Comparison of ENCODE assay signal across 8 cellular contexts in the genomic region with DNA sequence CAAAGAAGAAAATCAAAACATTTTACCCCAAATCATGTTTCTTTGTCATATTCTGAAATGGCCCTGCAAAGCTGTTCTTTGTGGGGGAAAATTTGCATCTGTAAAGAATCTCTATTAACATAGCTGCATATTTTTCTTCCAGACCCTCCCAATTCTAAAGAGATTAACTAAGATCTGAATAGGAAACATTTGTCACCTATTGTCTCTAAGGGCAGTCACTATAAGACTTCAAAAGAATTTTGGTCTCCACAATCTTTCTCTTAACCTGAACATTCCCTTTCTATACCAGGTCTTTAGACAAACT. TPM values are rescaled to one million over a fixed set of nuclear protein-coding genes. Genes with fewer than 3 reads are reported as not detected.
A peak's percentile ranks its signal among the peaks of the same experiment; 100 is the strongest.
DNase-seq lines count a peak whose midpoint lies in the region; TF ChIP-seq lines count a peak whose summit lies in the region.
"Not testable (repeated sequence)": the region's sequence is repeated elsewhere in the genome, so short reads cannot be mapped to it uniquely, and the experiment has no call there.
"Had no signal": no experiment of that assay in that cellular context is flagged by ENCODE, and none has a peak within 500 bp of the region (broad histone marks: within the 10 kb centered on the region; RNA-seq: fewer than 3 reads in every experiment).

No MANE protein-coding gene starts in this region.

- H2AFZ ChIP-seq in GM23248 = 0 out of 2 replicates have a peak overlapping the region, but pooled peaks have one; percentile 6

- not testable (repeated sequence) for H3K4me3 ChIP-seq in GM23248; left ventricle myocardium inferior; mesendoderm (ENCODE audit: low read length); suprapubic skin
- H3K4me3 ChIP-seq in HUES64 (ENCODE audit: low read length) (peak overlapping the region; percentile 22; the same call in 1 of the 2 replicates), adipocyte (ENCODE audit: low read length) (peak overlapping the region; percentile 10)

- not testable (repeated sequence) for H3K27me3 ChIP-seq in GM23248 (replicated peaks; ENCODE audit: insufficient read depth); HUES64 (ENCODE audit: insufficient read depth, low read length); adipocyte (replicated peaks; ENCODE audit: control insufficient read depth, insufficient read depth, low read length); mesendoderm (ENCODE audit: insufficient read depth, low read length, poor library complexity); suprapubic skin
- peaks cover 26% of the 10 kb centered on the region for H3K27me3 ChIP-seq in left ventricle myocardium inferior (ENCODE audit: low read depth)

- H3K27ac ChIP-seq in GM23248 (peak overlapping the region; percentile 49), HUES64 (ENCODE audit: low read depth, low read length) (peak overlapping the region; percentile 74), epithelial cell of prostate (peak overlapping the region; percentile 76), left ventricle myocardium inferior (replicated peaks) (peak overlapping the region; percentile 63), suprapubic skin (peak overlapping the region; percentile 64)
- H3K27ac ChIP-seq in mesendoderm (ENCODE audit: low read depth, low read length) = not testable (repeated sequence)

- not testable (repeated sequence) for H2BK120ac ChIP-seq in mesendoderm (ENCODE audit: low read depth, low read length)

- H3K18ac ChIP-seq in mesendoderm (ENCODE audit: low read length) = not testable (repeated sequence)

- TF ChIP-seq EP300 in suprapubic skin (IDR thresholded peaks at IDR 0.05) = not testable (repeated sequence)

- H3K9me2 ChIP-seq in GM23248 (ENCODE audit: insufficient read depth) = not testable (repeated sequence)

- not testable (repeated sequence) for H3K9ac ChIP-seq in GM23248; HUES64 (ENCODE audit: low read depth, low read length); mesendoderm (ENCODE audit: low read length)
- H3K9ac ChIP-seq in adipocyte (ENCODE audit: low read length) = peak overlapping the region; percentile 47

- peak overlapping the region; percentile 55 for H3K4me2 ChIP-seq in GM23248 (ENCODE audit: unreplicated experiment)
- H3K4me2 ChIP-seq in mesendoderm (ENCODE audit: low read length) = not testable (repeated sequence)

- not testable (repeated sequence) for H3K9me3 ChIP-seq in GM23248 (ENCODE audit: low read depth); HUES64 (ENCODE audit: insufficient read depth, low read depth, low read length); adipocyte (ENCODE audit: control insufficient read depth, low read length); left ventricle myocardium inferior (replicated peaks); suprapubic skin

- H3K4ac ChIP-seq in mesendoderm (ENCODE audit: low read depth, low read length) = not testable (repeated sequence)

- H3K36me3 ChIP-seq in GM23248 (ENCODE audit: low read depth); HUES64 (ENCODE audit: insufficient read depth, low read length); adipocyte (ENCODE audit: control insufficient read depth, insufficient read depth, low read length, severe bottlenecking); left ventricle myocardium inferior; mesendoderm (ENCODE audit: control insufficient read depth, insufficient read depth, low read length); suprapubic skin: not testable (repeated sequence)

- not testable (repeated sequence) for H2BK5ac ChIP-seq in mesendoderm (ENCODE audit: low read length)

- not testable (repeated sequence) for H2BK15ac ChIP-seq in mesendoderm (replicated peaks; ENCODE audit: low read depth)

- not testable (repeated sequence) for H3K56ac ChIP-seq in mesendoderm (ENCODE audit: low read length)

- H3K4me1 ChIP-seq in GM23248 (ENCODE audit: insufficient read depth) (peaks cover 48% of the 10 kb centered on the region), HUES64 (ENCODE audit: insufficient read depth, low read length) (peaks cover 26% of the 10 kb centered on the region), adipocyte (ENCODE audit: control insufficient read depth, insufficient read depth, low read length) (peaks cover 36% of the 10 kb centered on the region), suprapubic skin (peaks cover 17% of the 10 kb centered on the region)
- H3K4me1 ChIP-seq in left ventricle myocardium inferior; mesendoderm (ENCODE audit: control insufficient read depth, low read depth, low read length): not testable (repeated sequence)

- not testable (repeated sequence) for TF ChIP-seq POLR2A in suprapubic skin (IDR thresholded peaks at IDR 0.05)

- intact Hi-C loops in left ventricle myocardium inferior (cut with micrococcal nuclease) = not testable (repeated sequence)

- not testable (repeated sequence) for H4K8ac ChIP-seq in mesendoderm (ENCODE audit: low read depth, low read length)

- TF ChIP-seq CTCF in left ventricle myocardium inferior (IDR thresholded peaks at IDR 0.05; ENCODE audit: borderline replicate concordance); suprapubic skin (IDR thresholded peaks at IDR 0.05): not testable (repeated sequence)

- not testable (repeated sequence) for H3K23ac ChIP-seq in mesendoderm (ENCODE audit: low read length)

- not testable (repeated sequence) for H4K5ac ChIP-seq in mesendoderm (ENCODE audit: low read length)

- not testable (repeated sequence) for DNase-seq in GM23248; adipocyte (ENCODE audit: low read depth); epithelial cell of prostate (ENCODE audit: low read depth, low spot score); left ventricle myocardium inferior; suprapubic skin (ENCODE audit: low spot score in 2 of 2)
- peak; percentile 37 for DNase-seq in mesendoderm

- not testable (repeated sequence) for H3K79me2 ChIP-seq in GM23248 (ENCODE audit: insufficient read depth); mesendoderm (ENCODE audit: control insufficient read depth, insufficient read depth, low read length)

- H3F3A ChIP-seq in GM23248 (ENCODE audit: insufficient read depth) = peaks cover 43% of the 10 kb centered on the region

- H4K20me1 ChIP-seq in GM23248 (ENCODE audit: insufficient read depth) = not testable (repeated sequence)

- H2AK5ac ChIP-seq in mesendoderm (ENCODE audit: low read length) = not testable (repeated sequence)

- in situ Hi-C loops in GM23248 (cut with MboI) = not testable (repeated sequence)

- not testable (repeated sequence) for H3K79me1 ChIP-seq in mesendoderm (ENCODE audit: low read length)

RNA-seq across cellular contexts. Expression of gene THBS2, which starts 16.4 kb away (rescaled TPM):
- 124 and 137 TPM in 2 replicates for total RNA-seq in GM23248 (2014; rRNA removed; shearing (Covaris generic))
- polyA plus RNA-seq in GM23248 (2016; fragmentation: Nextera tagmentation; extraction: Ambion mirVana) = 76.4 and 77.8 TPM in 2 replicates
- 14.0 TPM for polyA plus RNA-seq in HUES64 (2013, experiment 1 of 2)
- 10.1 TPM for polyA plus RNA-seq in HUES64 (2013, experiment 2 of 2)
- total RNA-seq in left ventricle myocardium inferior (6.9 TPM), suprapubic skin (100 to 1,000 TPM in 2 of 4 donors, 10 to 100 TPM in 2; 80.9 to 149 (median 107) TPM)
- 9.5 TPM for polyA plus RNA-seq in mesendoderm (2013, experiment 1 of 2)
- 10.1 TPM for polyA plus RNA-seq in mesendoderm (2013, experiment 2 of 2)
- total RNA-seq: Calu3 had no signal

Comparison
In these comparisons a context has a peak if more than half of its experiments do, and no peak if none do; other contexts are left out.
1. RNA of gene THBS2, which starts 16.4 kb away (total RNA-seq): 124 to 137 TPM in GM23248 and 80.9 to 149 TPM in suprapubic skin; 6.9 TPM in left ventricle myocardium inferior (single experiment); every median in the first group is over 10 times any median in the second.